In the genomic region with DNA sequence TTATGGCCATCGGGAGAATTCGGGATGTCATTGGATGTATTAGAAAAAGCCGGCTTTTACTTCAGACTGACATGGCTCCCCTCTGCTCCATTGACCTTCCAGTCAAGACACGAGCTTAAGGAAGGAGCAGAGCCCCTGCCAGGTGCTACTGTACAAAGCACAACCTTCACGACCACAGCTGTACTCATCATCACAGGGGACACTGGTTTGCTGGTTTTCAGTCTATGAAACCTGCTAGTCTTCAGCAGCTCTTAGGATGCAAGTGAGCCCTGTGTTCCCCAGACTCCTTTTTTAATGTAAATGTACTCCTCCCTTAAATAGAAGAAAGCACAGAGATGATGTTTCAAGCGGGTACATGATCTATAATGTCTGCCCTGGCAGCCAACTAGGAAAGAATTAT, we compare ENCODE assay signal across 34 cellular contexts. TPM values are rescaled to one million over a fixed set of nuclear protein-coding genes. Genes with fewer than 3 reads are reported as not detected.
"Had no signal": no experiment of that assay in that cellular context is flagged by ENCODE, and none has a peak within 500 bp of the region (broad histone marks: within the 10 kb centered on the region; RNA-seq: fewer than 3 reads in every experiment).

No MANE protein-coding gene starts in this region.

- H3K4me3 Mint-ChIP-seq: dendritic cell treated with granulocyte-macrophage colony-stimulating factor and Interleukin-4, amounts not matched to agents 40 ng/mL and 50 ng/mL, for 4 days; effector memory CD8-positive, alpha-beta T cell; endodermal cell; mesothelial cell of epicardium had no signal

- H3K4me1 Mint-ChIP-seq: endodermal cell had no signal

- H3K9me3 ChIP-seq: colonic mucosa, esophagus squamous epithelium, gastrocnemius medialis, heart right ventricle, left lung, lower lobe of right lung, mucosa of descending colon had no signal

- H3K27me3 ChIP-seq: colonic mucosa, gastrocnemius medialis had no signal

- H3K9me3 Mint-ChIP-seq: dendritic cell treated with granulocyte-macrophage colony-stimulating factor and Interleukin-4, amounts not matched to agents 40 ng/mL and 50 ng/mL, for 4 days; effector memory CD8-positive, alpha-beta T cell; endodermal cell had no signal

- H3K36me3 Mint-ChIP-seq: mesothelial cell of epicardium had no signal

- DNase-seq: colonic mucosa; cortex of kidney; effector CD8-positive, alpha-beta T cell; effector memory CD8-positive, alpha-beta T cell; endodermal cell; erythroblast; esophagus squamous epithelium; foreskin fibroblast; foreskin melanocyte; gastrocnemius medialis; glutamatergic neuron; head of caudate nucleus; heart right ventricle; hippocampal formation; left colon; left lung; left ventricle myocardium superior; lower lobe of right lung; mesenchymal stem cell; mucosa of descending colon had no signal

- H3K27ac Mint-ChIP-seq: dendritic cell treated with granulocyte-macrophage colony-stimulating factor and Interleukin-4, amounts not matched to agents 40 ng/mL and 50 ng/mL, for 4 days; effector memory CD8-positive, alpha-beta T cell; endodermal cell; mesothelial cell of epicardium had no signal

- ATAC-seq: effector memory CD8-positive, alpha-beta T cell; esophagus mucosa; gastrocnemius medialis; heart right ventricle; left colon; left lung; left ventricle myocardium superior; lower lobe of right lung; mucosa of descending colon had no signal

- H3K4me3 ChIP-seq: colonic mucosa, esophagus squamous epithelium, gastrocnemius medialis, heart right ventricle, left lung, lower lobe of right lung, mucosa of descending colon had no signal

- H3K36me3 ChIP-seq: colonic mucosa, esophagus squamous epithelium, gastrocnemius medialis, heart right ventricle, left lung, lower lobe of right lung had no signal

- H3K27ac ChIP-seq: colonic mucosa, epithelial cell of prostate, esophagus squamous epithelium, gastrocnemius medialis, heart right ventricle, left lung, lower lobe of right lung had no signal

- H3K4me1 ChIP-seq: colonic mucosa, esophagus squamous epithelium, gastrocnemius medialis, heart right ventricle, left lung, lower lobe of right lung had no signal

- FAIRE-seq: endometrium, islet of Langerhans, keratinocyte had no signal

RNA-seq across cellular contexts. Expression of a gene that starts 1.9 kb away (rescaled TPM):
- total RNA-seq: chondrocyte, colonic mucosa, endodermal cell, esophagus mucosa, esophagus squamous epithelium, gastrocnemius medialis, glomerular endothelial cell, kidney epithelial cell, left colon, lower leg skin, lower lobe of right lung, lung microvascular endothelial cell, mesenteric fat pad, mucosa of descending colon had no signal

RNA-seq across cellular contexts. Expression of a gene that starts 6.2 kb away (rescaled TPM):
- total RNA-seq: chondrocyte, colonic mucosa, endodermal cell, esophagus mucosa, esophagus squamous epithelium, gastrocnemius medialis, glomerular endothelial cell, kidney epithelial cell, left colon, left lung, lower lobe of right lung, lung microvascular endothelial cell, mesenteric fat pad, mesothelial cell of epicardium, mucosa of descending colon, myocyte had no signal
